Comparison of ENCODE assay signal across 1 cellular context in the genomic region with DNA sequence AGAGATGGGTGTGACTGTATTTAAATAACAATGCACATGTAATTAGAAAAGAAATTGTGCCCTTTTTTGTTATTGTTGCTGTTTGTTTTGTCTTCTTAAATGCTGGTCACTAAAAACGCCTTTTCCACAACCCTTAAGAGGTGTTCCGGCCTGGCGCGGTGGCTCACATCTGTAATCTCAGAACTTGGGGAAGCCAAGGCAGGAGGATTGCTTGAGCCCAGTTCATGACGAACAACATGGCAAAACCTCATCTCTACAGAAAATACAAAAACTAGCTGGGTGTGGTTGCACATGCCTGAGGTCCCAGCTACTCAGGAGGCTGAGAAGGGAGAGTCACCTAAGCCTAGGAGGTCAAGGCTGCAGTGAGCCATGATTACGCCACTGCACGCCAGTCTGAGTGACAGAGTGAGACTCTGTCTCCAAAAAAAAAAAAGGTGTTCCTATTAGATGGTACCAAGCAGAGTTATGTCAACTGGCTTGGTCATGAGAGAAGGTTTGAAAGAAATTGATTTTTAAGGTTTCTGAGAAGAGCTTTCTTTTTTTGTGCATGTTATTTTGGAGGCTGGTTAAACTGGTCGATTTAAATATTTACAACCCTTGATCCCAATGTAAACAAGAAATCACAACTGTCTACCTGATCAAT.
TF ChIP-seq lines count a peak whose summit lies in the region.

No MANE protein-coding gene starts in this region.

TF ChIP-seq in HepG2, 621 proteins besides CTCF, POLR2A, EP300 and RAD21 (continued from another document and continues in another):
- TF ChIP-seq TCF7 (IDR thresholded peaks at IDR 0.05; ENCODE audit: low read depth) (peak; percentile 22; the same call in 1 of the 2 replicates), MYNN (CRISPR knock-in tag; IDR thresholded peaks at IDR 0.05; ENCODE audit: low read depth) (no peak), AHDC1 (CRISPR knock-in tag; IDR thresholded peaks at IDR 0.05; ENCODE audit: borderline replicate concordance) (no peak), CREM (IDR thresholded peaks at IDR 0.05) (peak; percentile 58), CREM (CRISPR knock-in tag; IDR thresholded peaks at IDR 0.05) (no peak), THAP8 (CRISPR knock-in tag; IDR thresholded peaks at IDR 0.05; ENCODE audit: borderline replicate concordance) (no peak), CEBPB (IDR thresholded peaks at IDR 0.05; ENCODE audit: borderline replicate concordance, low read depth, low read length) (peak; percentile 78; the same call in 1 of the 2 replicates), FOXP4 (CRISPR knock-in tag; IDR thresholded peaks at IDR 0.05) (peak; percentile 78), FOSL2 (CRISPR knock-in tag; IDR thresholded peaks at IDR 0.05) (peak; percentile 82), DDIT3 (CRISPR knock-in tag; IDR thresholded peaks at IDR 0.05) (no peak), ZNF501 (CRISPR knock-in tag; IDR thresholded peaks at IDR 0.05) (peak; percentile 45; the same call in 1 of the 2 replicates), ZNF800 (CRISPR knock-in tag; IDR thresholded peaks at IDR 0.05) (no peak), ZNF432 (CRISPR knock-in tag; IDR thresholded peaks at IDR 0.05; ENCODE audit: borderline replicate concordance) (no peak), ZNF205 (CRISPR knock-in tag; IDR thresholded peaks at IDR 0.05) (peak; percentile 69; the same call in 1 of the 2 replicates), ZNF543 (CRISPR knock-in tag; IDR thresholded peaks at IDR 0.05) (no peak), RBFOX2 (IDR thresholded peaks at IDR 0.05; ENCODE audit: low read depth, low read length) (peak; percentile 25; the same call in 1 of the 2 replicates), TEAD3 (CRISPR knock-in tag; optimal IDR thresholded peaks at IDR 0.05; ENCODE audit: borderline replicate concordance) (peak; percentile 34), GFI1 (CRISPR knock-in tag; IDR thresholded peaks at IDR 0.05; ENCODE audit: borderline replicate concordance) (peak; percentile 62; the same call in 1 of the 2 replicates), ZBTB7A (CRISPR knock-in tag; IDR thresholded peaks at IDR 0.05) (no peak), TP53 (CRISPR knock-in tag; conservative IDR thresholded peaks at IDR 0.05) (no peak), MIER3 (CRISPR knock-in tag; IDR thresholded peaks at IDR 0.05; ENCODE audit: borderline replicate concordance) (peak; percentile 60; the same call in 1 of the 2 replicates), RNF2 (conservative IDR thresholded peaks at IDR 0.05; ENCODE audit: low read depth) (no peak), GABPB1 (CRISPR knock-in tag; IDR thresholded peaks at IDR 0.05) (peak; percentile 25; the same call in 1 of the 2 replicates), GPBP1L1 (CRISPR knock-in tag; IDR thresholded peaks at IDR 0.05) (no peak), ZMYM3 (CRISPR knock-in tag; IDR thresholded peaks at IDR 0.05) (0 out of 2 replicates have a peak, but pooled peaks have one; percentile 33), ZNF780A (CRISPR knock-in tag; IDR thresholded peaks at IDR 0.05) (no peak), ZSCAN9 (CRISPR knock-in tag; IDR thresholded peaks at IDR 0.05; ENCODE audit: borderline replicate concordance) (0 out of 2 replicates have a peak, but pooled peaks have one; percentile 21), SMC3 (IDR thresholded peaks at IDR 0.05; ENCODE audit: low read length) (peak; percentile 21; the same call in 1 of the 2 replicates), ZNF574 (CRISPR knock-in tag; IDR thresholded peaks at IDR 0.05) (0 out of 2 replicates have a peak, but pooled peaks have one; percentile 49), FOXA3 (CRISPR knock-in tag; IDR thresholded peaks at IDR 0.05) (peak; percentile 85), ELF3 (CRISPR knock-in tag; IDR thresholded peaks at IDR 0.05) (peak; percentile 30; the same call in 1 of the 2 replicates), ZNF556 (CRISPR knock-in tag; IDR thresholded peaks at IDR 0.05; ENCODE audit: borderline replicate concordance) (no peak), ZFP36 (IDR thresholded peaks at IDR 0.05; ENCODE audit: borderline replicate concordance, low read depth, low read length, partially characterized antibody) (no peak), RFXANK (CRISPR knock-in tag; IDR thresholded peaks at IDR 0.05) (no peak), CEBPG (CRISPR knock-in tag; IDR thresholded peaks at IDR 0.05) (peak; percentile 88), KLF16 (CRISPR knock-in tag; IDR thresholded peaks at IDR 0.05) (0 out of 4 replicates have a peak, but pooled peaks of 1 of the 2 experiments have one; percentile 22), NR2C2 (CRISPR knock-in tag; IDR thresholded peaks at IDR 0.05; ENCODE audit: borderline replicate concordance) (peak; percentile 62)
- TF ChIP-seq, protein P1, sequence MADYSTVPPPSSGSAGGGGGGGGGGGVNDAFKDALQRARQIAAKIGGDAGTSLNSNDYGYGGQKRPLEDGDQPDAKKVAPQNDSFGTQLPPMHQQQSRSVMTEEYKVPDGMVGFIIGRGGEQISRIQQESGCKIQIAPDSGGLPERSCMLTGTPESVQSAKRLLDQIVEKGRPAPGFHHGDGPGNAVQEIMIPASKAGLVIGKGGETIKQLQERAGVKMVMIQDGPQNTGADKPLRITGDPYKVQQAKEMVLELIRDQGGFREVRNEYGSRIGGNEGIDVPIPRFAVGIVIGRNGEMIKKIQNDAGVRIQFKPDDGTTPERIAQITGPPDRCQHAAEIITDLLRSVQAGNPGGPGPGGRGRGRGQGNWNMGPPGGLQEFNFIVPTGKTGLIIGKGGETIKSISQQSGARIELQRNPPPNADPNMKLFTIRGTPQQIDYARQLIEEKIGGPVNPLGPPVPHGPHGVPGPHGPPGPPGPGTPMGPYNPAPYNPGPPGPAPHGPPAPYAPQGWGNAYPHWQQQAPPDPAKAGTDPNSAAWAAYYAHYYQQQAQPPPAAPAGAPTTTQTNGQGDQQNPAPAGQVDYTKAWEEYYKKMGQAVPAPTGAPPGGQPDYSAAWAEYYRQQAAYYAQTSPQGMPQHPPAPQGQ (CRISPR knock-in tag; IDR thresholded peaks at IDR 0.05; ENCODE audit: borderline replicate concordance) = no peak
- TF ChIP-seq, protein P2, sequence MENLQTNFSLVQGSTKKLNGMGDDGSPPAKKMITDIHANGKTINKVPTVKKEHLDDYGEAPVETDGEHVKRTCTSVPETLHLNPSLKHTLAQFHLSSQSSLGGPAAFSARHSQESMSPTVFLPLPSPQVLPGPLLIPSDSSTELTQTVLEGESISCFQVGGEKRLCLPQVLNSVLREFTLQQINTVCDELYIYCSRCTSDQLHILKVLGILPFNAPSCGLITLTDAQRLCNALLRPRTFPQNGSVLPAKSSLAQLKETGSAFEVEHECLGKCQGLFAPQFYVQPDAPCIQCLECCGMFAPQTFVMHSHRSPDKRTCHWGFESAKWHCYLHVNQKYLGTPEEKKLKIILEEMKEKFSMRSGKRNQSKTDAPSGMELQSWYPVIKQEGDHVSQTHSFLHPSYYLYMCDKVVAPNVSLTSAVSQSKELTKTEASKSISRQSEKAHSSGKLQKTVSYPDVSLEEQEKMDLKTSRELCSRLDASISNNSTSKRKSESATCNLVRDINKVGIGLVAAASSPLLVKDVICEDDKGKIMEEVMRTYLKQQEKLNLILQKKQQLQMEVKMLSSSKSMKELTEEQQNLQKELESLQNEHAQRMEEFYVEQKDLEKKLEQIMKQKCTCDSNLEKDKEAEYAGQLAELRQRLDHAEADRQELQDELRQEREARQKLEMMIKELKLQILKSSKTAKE (CRISPR knock-in tag; IDR thresholded peaks at IDR 0.05; ENCODE audit: borderline replicate concordance) = peak; percentile 86
